Comparison of ENCODE assay signal across 8 cellular contexts in genomic region chr14:31261859-31262739, GRCh38. TPM values are rescaled to one million over a fixed set of nuclear protein-coding genes. Genes with fewer than 3 reads are reported as not detected.
DNase-seq lines count a peak whose midpoint lies in the region; ATAC-seq, FAIRE-seq and TF ChIP-seq lines count a peak whose summit lies in the region.

No MANE protein-coding gene starts in this region.

- H3K4me3 ChIP-seq in BLaER1 (no peak overlapping the region), astrocyte (ENCODE audit: insufficient read depth, low read depth, low read length) (no peak overlapping the region), lower lobe of right lung (no peak overlapping the region)

- peaks cover 13% of the 10 kb centered on the region for H3K4me1 Mint-ChIP-seq in astrocyte (ENCODE audit: low read depth, unreplicated experiment)
- no peaks in the 10 kb centered on the region for H3K4me1 Mint-ChIP-seq in activated naive CD4-positive, alpha-beta T cell treated with anti-CD3 and anti-CD28 coated beads for 36 hours (ENCODE audit: low read depth)
- peaks cover 6% of the 10 kb centered on the region for H3K4me1 Mint-ChIP-seq in activated CD8-positive, alpha-beta memory T cell treated with anti-CD3 and anti-CD28 coated beads, Interleukin-2, amount 10 ng/mL, durations not matched to agents 7 days and 5 days

- H3K27me3 Mint-ChIP-seq in astrocyte (ENCODE audit: low read depth, unreplicated experiment): no peaks in the 10 kb centered on the region
- no peaks in the 10 kb centered on the region for H3K27me3 Mint-ChIP-seq in activated naive CD4-positive, alpha-beta T cell treated with anti-CD3 and anti-CD28 coated beads for 36 hours (ENCODE audit: low read depth)
- H3K27me3 Mint-ChIP-seq in activated CD8-positive, alpha-beta memory T cell treated with anti-CD3 and anti-CD28 coated beads, Interleukin-2, amount 10 ng/mL, durations not matched to agents 7 days and 5 days: no peaks in the 10 kb centered on the region

- no peak overlapping the region for H3K27ac Mint-ChIP-seq in astrocyte (ENCODE audit: unreplicated experiment)
- no peak overlapping the region for H3K27ac Mint-ChIP-seq in activated naive CD4-positive, alpha-beta T cell treated with anti-CD3 and anti-CD28 coated beads for 36 hours
- H3K27ac Mint-ChIP-seq in activated CD8-positive, alpha-beta memory T cell treated with anti-CD3 and anti-CD28 coated beads, Interleukin-2, amount 10 ng/mL, durations not matched to agents 7 days and 5 days: no peak overlapping the region

- peaks cover 4% of the 10 kb centered on the region for H3K9me3 Mint-ChIP-seq in astrocyte (ENCODE audit: unreplicated experiment)
- no peaks in the 10 kb centered on the region for H3K9me3 Mint-ChIP-seq in activated naive CD4-positive, alpha-beta T cell treated with anti-CD3 and anti-CD28 coated beads for 36 hours
- H3K9me3 Mint-ChIP-seq in activated CD8-positive, alpha-beta memory T cell treated with anti-CD3 and anti-CD28 coated beads, Interleukin-2, amount 10 ng/mL, durations not matched to agents 7 days and 5 days (ENCODE audit: low read depth): no peaks in the 10 kb centered on the region

- H3K4me3 Mint-ChIP-seq in astrocyte (ENCODE audit: unreplicated experiment): no peak overlapping the region
- H3K4me3 Mint-ChIP-seq in activated naive CD4-positive, alpha-beta T cell treated with anti-CD3 and anti-CD28 coated beads for 36 hours: no peak overlapping the region
- no peak overlapping the region for H3K4me3 Mint-ChIP-seq in activated CD8-positive, alpha-beta memory T cell treated with anti-CD3 and anti-CD28 coated beads, Interleukin-2, amount 10 ng/mL, durations not matched to agents 7 days and 5 days

- H3K27ac ChIP-seq in BLaER1: peak overlapping the region; percentile 58
- no peak overlapping the region for H3K27ac ChIP-seq in astrocyte (ENCODE audit: low read depth, low read length)
- peak overlapping the region; percentile 81 for H3K27ac ChIP-seq in lower lobe of right lung

- CTCF ChIA-PET in activated naive CD4-positive, alpha-beta T cell treated with anti-CD3 and anti-CD28 coated beads for 36 hours (lab: Charles Lee): interaction anchor here (0.6 kb wide), 1 partner anchor 247 kb away, joined by 3 read pairs; no protein-coding TSS in a partner anchor
- CTCF ChIA-PET in activated CD8-positive, alpha-beta memory T cell treated with anti-CD3 and anti-CD28 coated beads, Interleukin-2, amount 10 ng/mL, durations not matched to agents 7 days and 5 days (lab: Charles Lee): interaction anchor here (0.6 to 1.1 kb wide), 3 partner anchors 12 to 37 kb away, joined by 3 to 4 read pairs (median 3); no protein-coding TSS in a partner anchor

- H4K20me1 ChIP-seq in BLaER1 (no peaks in the 10 kb centered on the region), astrocyte (ENCODE audit: insufficient read depth, low read length) (no peaks in the 10 kb centered on the region)

- H3K9me3 ChIP-seq in BLaER1: no peaks in the 10 kb centered on the region
- no peaks in the 10 kb centered on the region for H3K9me3 ChIP-seq in astrocyte (ENCODE audit: insufficient read depth, low read depth, low read length)
- no peaks in the 10 kb centered on the region for H3K9me3 ChIP-seq in lower lobe of right lung

- no peak for FAIRE-seq in astrocyte (lab: Jason Lieb, UNC)

- H3K9ac ChIP-seq in BLaER1 (0 out of 2 replicates have a peak overlapping the region, but pooled peaks have one; percentile 8), astrocyte (ENCODE audit: low read length) (no peak overlapping the region)

- H3K36me3 ChIP-seq in BLaER1 (no peaks in the 10 kb centered on the region), astrocyte (ENCODE audit: insufficient read depth, low read length) (no peaks in the 10 kb centered on the region), lower lobe of right lung (no peaks in the 10 kb centered on the region)

- H3K4me2 ChIP-seq in BLaER1: peak overlapping the region; percentile 56
- peak overlapping the region; percentile 12 for H3K4me2 ChIP-seq in astrocyte (ENCODE audit: low read length)

- DNase-seq in M059J (ENCODE audit: low read depth) (peak; percentile 62), astrocyte (ENCODE audit: low read depth) (peak; percentile 47), lower lobe of right lung (peak; percentile 55), islet precursor cell (no peak)
- no peak for DNase-seq in activated naive CD4-positive, alpha-beta T cell treated with anti-CD3 and anti-CD28 coated beads for 36 hours
- no peak for DNase-seq in activated CD4-positive, alpha-beta T cell treated with anti-CD3 and anti-CD28 coated beads for 48 hours
- DNase-seq in activated CD8-positive, alpha-beta memory T cell treated with anti-CD3 and anti-CD28 coated beads, Interleukin-2, amount 10 ng/mL, durations not matched to agents 7 days and 5 days: no peak

- no peaks in the 10 kb centered on the region for H3K36me3 Mint-ChIP-seq in astrocyte (ENCODE audit: low read depth, unreplicated experiment)
- no peaks in the 10 kb centered on the region for H3K36me3 Mint-ChIP-seq in activated naive CD4-positive, alpha-beta T cell treated with anti-CD3 and anti-CD28 coated beads for 36 hours (ENCODE audit: low read depth)
- no peaks in the 10 kb centered on the region for H3K36me3 Mint-ChIP-seq in activated CD8-positive, alpha-beta memory T cell treated with anti-CD3 and anti-CD28 coated beads, Interleukin-2, amount 10 ng/mL, durations not matched to agents 7 days and 5 days

- no peak for TF ChIP-seq CTCF in astrocyte (IDR thresholded peaks at IDR 0.05; ENCODE audit: insufficient read depth, low read depth, low read length)
- no peak for TF ChIP-seq CTCF in lower lobe of right lung (IDR thresholded peaks at IDR 0.05)

- peak; percentile 70 to 76 for ATAC-seq in lower lobe of right lung
- ATAC-seq in activated CD8-positive, alpha-beta memory T cell treated with anti-CD3 and anti-CD28 coated beads, Interleukin-2, amount 10 ng/mL, durations not matched to agents 7 days and 5 days: no peak

- no peaks in the 10 kb centered on the region for H3K79me2 ChIP-seq in astrocyte (ENCODE audit: insufficient read depth, low read length)

- intact Hi-C loops in lower lobe of right lung (cut with DNase I): no loop called here
- intact Hi-C loops in activated naive CD4-positive, alpha-beta T cell treated with anti-CD3 and anti-CD28 coated beads for 36 hours (cut with micrococcal nuclease): no loop called here

- H3K4me1 ChIP-seq in BLaER1 (peaks cover 24% of the 10 kb centered on the region), astrocyte (ENCODE audit: insufficient read depth, low read length) (peaks cover 23% of the 10 kb centered on the region), lower lobe of right lung (peaks cover 45% of the 10 kb centered on the region)

- no peak overlapping the region for H2AFZ ChIP-seq in astrocyte (ENCODE audit: low read depth, low read length)

- no peaks in the 10 kb centered on the region for H3K27me3 ChIP-seq in BLaER1
- H3K27me3 ChIP-seq in astrocyte (ENCODE audit: insufficient read depth, low read length): no peaks in the 10 kb centered on the region
- H3K27me3 ChIP-seq in lower lobe of right lung (ENCODE audit: low read depth): no peaks in the 10 kb centered on the region

RNA-seq across cellular contexts. Expression of gene HECTD1, which starts 54.5 kb away (rescaled TPM):
- total RNA-seq in M059J (2014; rRNA removed; shearing (Covaris generic)): 54.5 and 110 TPM in 2 replicates
- total RNA-seq in astrocyte (101 and 110 TPM in 2 replicates), lower lobe of right lung (166 TPM)
- 10 to 100 TPM; 61.5 to 64.1 TPM for total RNA-seq in activated naive CD4-positive, alpha-beta T cell treated with anti-CD3 and anti-CD28 coated beads for 36 hours
- 100 to 1,000 TPM in 1 of 2 experiments, 10 to 100 TPM in 1; 91.0 to 105 TPM for total RNA-seq in activated CD8-positive, alpha-beta memory T cell treated with anti-CD3 and anti-CD28 coated beads, Interleukin-2, amount 10 ng/mL, durations not matched to agents 7 days and 5 days

Comparison
In these comparisons a context has a peak if more than half of its experiments do, and no peak if none do; other contexts are left out.
1. DNase-seq: peak in M059J (single experiment), astrocyte (single experiment) and lower lobe of right lung (single experiment); none in islet precursor cell (single experiment), activated naive CD4-positive, alpha-beta T cell treated with anti-CD3 and anti-CD28 coated beads for 36 hours (single experiment), activated CD4-positive, alpha-beta T cell treated with anti-CD3 and anti-CD28 coated beads for 48 hours (single experiment) and activated CD8-positive, alpha-beta memory T cell treated with anti-CD3 and anti-CD28 coated beads, Interleukin-2, amount 10 ng/mL, durations not matched to agents 7 days and 5 days (single experiment).